In genomic region chr20:17571967-17572638, GRCh38 we compare ENCODE assay signal across 9 cellular contexts. TPM values are rescaled to one million over a fixed set of nuclear protein-coding genes. Genes with fewer than 3 reads are reported as not detected.
DNase-seq lines count a peak whose midpoint lies in the region; ATAC-seq and TF ChIP-seq lines count a peak whose summit lies in the region.
"Had no signal": no experiment of that assay in that cellular context is flagged by ENCODE, and none has a peak within 500 bp of the region (broad histone marks: within the 10 kb centered on the region; RNA-seq: fewer than 3 reads in every experiment).

No MANE protein-coding gene starts in this region.

- peaks cover 21% of the 10 kb centered on the region for H3K36me3 ChIP-seq in endodermal cell (ENCODE audit: control insufficient read depth, insufficient read depth, low read length)

- DNase-seq in Caki2 (ENCODE audit: low read depth) (peak; percentile 66), NCI-H2029 treated with DMSO at 0.1 percent for 48 hours (lab: John Stamatoyannopoulos, UW) (peak; percentile 37), endodermal cell (no peak), osteocyte (ENCODE audit: extremely low spot score, unreplicated experiment) (no peak), substantia nigra (lab: John Stamatoyannopoulos, UW) (no peak), T1000 (lab: John Stamatoyannopoulos, UW) (no peak), OCI-M1 (lab: John Stamatoyannopoulos, UW) (no peak)
- DNase-seq: activated B cell treated with CpG ODN at 0.5 μM for 24 hours had no signal

- H3K27me3 Mint-ChIP-seq in endodermal cell (ENCODE audit: insufficient read depth) (no peaks in the 10 kb centered on the region), osteocyte (ENCODE audit: unreplicated experiment) (no peaks in the 10 kb centered on the region)
- H3K27me3 Mint-ChIP-seq: activated B cell treated with CpG ODN at 0.5 μM for 24 hours had no signal

- H3K9ac ChIP-seq in endodermal cell (ENCODE audit: extremely low read depth, low read length, poor library complexity, severe bottlenecking), result peak overlapping the region; percentile 42

- H3K4me1 Mint-ChIP-seq in endodermal cell (peaks cover 45% of the 10 kb centered on the region), osteocyte (ENCODE audit: unreplicated experiment) (peaks cover 66% of the 10 kb centered on the region)

- ATAC-seq in GM21423 (IDR thresholded peaks at IDR 0.05; ENCODE audit: unreplicated experiment), result no peak

- in situ Hi-C loops in Caki2 (cut with HindIII; ENCODE audit: low pct_unique_long_range_greater_than_20kb, low sequenced_read_pairs), result no loop called here

- TF ChIP-seq CTCF in endodermal cell (conservative IDR thresholded peaks at IDR 0.05), result no peak
- no peak for TF ChIP-seq CTCF in osteocyte (IDR thresholded peaks at IDR 0.05)

- H3K27me3 ChIP-seq in endodermal cell (ENCODE audit: control insufficient read depth, insufficient read depth, low read length, poor library complexity, severe bottlenecking), result no peaks in the 10 kb centered on the region

- H3K36me3 Mint-ChIP-seq in endodermal cell (ENCODE audit: low read depth) (peaks cover 4% of the 10 kb centered on the region), osteocyte (ENCODE audit: unreplicated experiment) (peaks cover 10% of the 10 kb centered on the region)

- H3K27ac ChIP-seq in endodermal cell (ENCODE audit: low read depth, low read length) (no peak overlapping the region), substantia nigra (ENCODE audit: low read depth, low read length, poor library complexity, severe bottlenecking) (no peak overlapping the region)

- H3K4me1 ChIP-seq in endodermal cell (ENCODE audit: control insufficient read depth, insufficient read depth, low read length), result no peaks in the 10 kb centered on the region

- H3K9me3 ChIP-seq in endodermal cell (ENCODE audit: control insufficient read depth, low read length), result no peaks in the 10 kb centered on the region

- 64 to 100% methylated on average over 2 to 8 of the region's 8 CpGs for WGBS in endodermal cell (ENCODE audit: insufficient coverage in 1 of 2, insufficient read length in 1 of 2), 2 experiments

- H3K27ac Mint-ChIP-seq in endodermal cell (peak overlapping the region; percentile 70), osteocyte (ENCODE audit: unreplicated experiment) (peak overlapping the region; percentile 89)
- H3K27ac Mint-ChIP-seq: activated B cell treated with CpG ODN at 0.5 μM for 24 hours had no signal

- peak overlapping the region; percentile 89 for H3K4me3 Mint-ChIP-seq in endodermal cell
- H3K4me3 Mint-ChIP-seq in osteocyte (ENCODE audit: unreplicated experiment), result peak overlapping the region; percentile 88

- H3K9me3 Mint-ChIP-seq in endodermal cell (no peaks in the 10 kb centered on the region), osteocyte (ENCODE audit: unreplicated experiment) (no peaks in the 10 kb centered on the region)
- H3K9me3 Mint-ChIP-seq: activated B cell treated with CpG ODN at 0.5 μM for 24 hours had no signal

- peak overlapping the region; percentile 90 for H3K4me3 ChIP-seq in endodermal cell (ENCODE audit: low read length)

RNA-seq across cellular contexts. Expression of gene DSTN, which starts 2.2 kb away (rescaled TPM):
- 935 and 1,047 TPM in 2 replicates for total RNA-seq in Caki2 (2014; rRNA removed; shearing (Covaris generic); ENCODE audit: low replicate concordance)
- 100 to 1,000 TPM; 196 to 204 TPM for total RNA-seq in endodermal cell
- 192 TPM for polyA plus RNA-seq in endodermal cell (2013, experiment 1 of 2)
- polyA plus RNA-seq in endodermal cell (2013, experiment 2 of 2), result 208 TPM
- 676 and 684 TPM in 2 replicates for total RNA-seq in osteocyte

RNA-seq across cellular contexts. Expression of gene BFSP1, which starts 40.9 kb away (rescaled TPM):
- total RNA-seq in Caki2 (2014; rRNA removed; shearing (Covaris generic); ENCODE audit: low replicate concordance), result 26.7 and 37.0 TPM in 2 replicates
- total RNA-seq in endodermal cell (10 to 100 TPM in 1 of 2 donors, 1 to 10 TPM in 1; 9.4 to 12.0 TPM), osteocyte (12.6 and 13.8 TPM in 2 replicates)
- 1.3 TPM for polyA plus RNA-seq in endodermal cell (2013, experiment 1 of 2)
- polyA plus RNA-seq in endodermal cell (2013, experiment 2 of 2), result 1.4 TPM
- total RNA-seq: activated B cell treated with CpG ODN at 0.5 μM for 24 hours had no signal

Comparison
In these comparisons a context has a peak if more than half of its experiments do, and no peak if none do; other contexts are left out.
1. DNase-seq: peak in Caki2 (single experiment) and NCI-H2029 treated with DMSO at 0.1 percent for 48 hours (single experiment); none in endodermal cell (single experiment), osteocyte (single experiment), substantia nigra (0 of 49), T1000 (single experiment) and OCI-M1 (single experiment).